ENCODE assay signal across 9 cellular contexts in the genomic region with DNA sequence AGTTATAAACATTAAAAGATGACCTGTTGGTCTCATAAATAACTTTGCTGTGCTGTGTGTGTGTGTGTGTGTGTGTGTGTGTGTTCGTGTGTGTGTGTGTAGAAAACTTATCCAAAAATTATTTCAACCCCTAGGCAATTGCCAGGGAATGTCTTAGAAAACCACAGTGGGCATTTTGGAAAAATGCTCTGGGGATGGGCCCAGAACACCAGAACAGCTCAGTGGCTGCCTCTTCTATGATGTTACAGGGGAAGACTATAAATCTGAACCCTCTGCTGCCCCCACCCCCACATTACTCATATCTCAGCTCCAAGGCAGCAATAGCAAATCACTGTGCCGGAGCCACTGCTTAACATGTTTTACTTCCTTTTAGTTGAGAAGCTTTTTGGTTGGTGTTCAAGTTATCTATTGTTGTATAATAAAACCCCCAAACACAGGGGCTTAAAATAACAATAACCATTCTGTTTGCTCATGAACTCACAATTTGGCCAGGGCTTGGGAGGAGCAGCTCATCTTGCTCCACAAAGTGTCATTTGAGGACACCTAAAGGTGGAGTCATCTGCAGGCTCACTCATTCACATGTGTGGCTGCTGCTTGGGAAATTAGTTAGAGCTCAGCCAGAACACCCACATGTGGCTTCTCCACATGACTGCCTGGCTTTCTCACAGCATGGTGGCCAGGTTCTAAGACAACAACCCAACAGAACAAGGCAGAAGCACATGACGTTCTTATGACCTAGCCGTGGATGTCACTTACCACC. TPM values are rescaled to one million over a fixed set of nuclear protein-coding genes. Genes with fewer than 3 reads are reported as not detected.
DNase-seq lines count a peak whose midpoint lies in the region; ATAC-seq, FAIRE-seq and TF ChIP-seq lines count a peak whose summit lies in the region.
"Had no signal": no experiment of that assay in that cellular context is flagged by ENCODE, and none has a peak within 500 bp of the region (broad histone marks: within the 10 kb centered on the region; RNA-seq: fewer than 3 reads in every experiment).

No MANE protein-coding gene starts in this region.

- no peaks in the 10 kb centered on the region for H3K36me3 Mint-ChIP-seq in activated T-helper 17 cell treated with anti-CD3 and anti-CD28 coated beads, Interleukin-2, amount 50 U/mL, for 72 hours (ENCODE audit: low read depth)

- H4K20me1 ChIP-seq in DND-41 (ENCODE audit: insufficient read depth, low read length), result no peaks in the 10 kb centered on the region

- H3K79me2 ChIP-seq in DND-41 (ENCODE audit: insufficient read depth, low read length), result no peaks in the 10 kb centered on the region

- H3K36me3 ChIP-seq in DND-41 (ENCODE audit: insufficient read depth, low read length) (no peaks in the 10 kb centered on the region), HEK293 (ENCODE audit: control insufficient read depth in 2 of 2, insufficient read depth in 1 of 2, low read length in 2 of 2) (no peaks in the 10 kb centered on the region)

- CTCF ChIA-PET in HEK293 (lab: Yijun Ruan, JAX), result interaction anchor here (0.6 to 2.3 kb wide), 11 partner anchors 18 to 1019 kb away, joined by 3 to 9 read pairs (median 3); no protein-coding TSS in a partner anchor

- H3K9me3 Mint-ChIP-seq in activated T-helper 17 cell treated with anti-CD3 and anti-CD28 coated beads, Interleukin-2, amount 50 U/mL, for 72 hours, result no peaks in the 10 kb centered on the region

- ATAC-seq in DND-41 (ENCODE audit: insufficient read depth, low read depth), result no peak
- ATAC-seq in activated T-helper 17 cell treated with anti-CD3 and anti-CD28 coated beads, Interleukin-2, amount 50 U/mL, for 72 hours (replicated peaks), result peak; percentile 81

- no peak overlapping the region for H3K9ac ChIP-seq in DND-41 (ENCODE audit: low read depth, low read length)

- DNase-seq in DND-41, result no peak
- peak; percentile 52 to 60 for DNase-seq in lung microvascular endothelial cell (ENCODE audit: low read depth in 2 of 2)
- DNase-seq in SK-N-DZ (ENCODE audit: low spot score), result no peak
- no peak for DNase-seq in T-helper 9 cell
- no peak for DNase-seq in NCI-H510A (lab: John Stamatoyannopoulos, UW)
- no peak for DNase-seq in D721Med (ENCODE audit: insufficient read length, low spot score)

- peaks cover 12% of the 10 kb centered on the region for H3K27me3 Mint-ChIP-seq in activated T-helper 17 cell treated with anti-CD3 and anti-CD28 coated beads, Interleukin-2, amount 50 U/mL, for 72 hours

- POLR2A ChIA-PET in HEK293 (lab: Yijun Ruan, JAX), result interaction anchor here (0.8 to 2.1 kb wide), 7 partner anchors 9 to 1018 kb away, joined by 3 to 14 read pairs (median 4); a partner anchor contains a TSS

- H3K4me3 ChIP-seq in DND-41 (ENCODE audit: low read depth in 1 of 2, low read length in 2 of 2) (no peak overlapping the region), HEK293 (ENCODE audit: low read depth, low read length) (no peak overlapping the region)

- H3K27ac ChIP-seq in DND-41 (ENCODE audit: low read length) (peak overlapping the region; percentile 61), HEK293 (ENCODE audit: extremely low read depth, low read depth, low read length) (peak overlapping the region; percentile 96)

- H3K9me3 ChIP-seq in DND-41 (ENCODE audit: insufficient read depth, low read length, severe bottlenecking) (no peaks in the 10 kb centered on the region), HEK293 (ENCODE audit: control insufficient read depth, insufficient read depth, low read depth, low read length) (no peaks in the 10 kb centered on the region)

- no peak overlapping the region for H3K4me3 Mint-ChIP-seq in activated T-helper 17 cell treated with anti-CD3 and anti-CD28 coated beads, Interleukin-2, amount 50 U/mL, for 72 hours

- no peak overlapping the region for H3K4me2 ChIP-seq in DND-41 (ENCODE audit: insufficient read depth, low read length)

- TF ChIP-seq CTCF in DND-41 (IDR thresholded peaks at IDR 0.05; ENCODE audit: borderline replicate concordance, extremely low read depth, low read length, poor library complexity, severe bottlenecking), result no peak
- no peak; the same call in 1 of the 2 replicates for TF ChIP-seq CTCF in HEK293 (tag by site-specific recombination; IDR thresholded peaks at IDR 0.05)
- TF ChIP-seq CTCF in D721Med (IDR thresholded peaks at IDR 0.05; ENCODE audit: insufficient read depth, missing control alignments), result no peak

- H2AFZ ChIP-seq in DND-41 (ENCODE audit: low read depth, low read length), result peak overlapping the region; percentile 21; the same call in 1 of the 2 replicates

- H3K27me3 ChIP-seq in DND-41 (ENCODE audit: insufficient read depth, low read length, poor library complexity), result no peaks in the 10 kb centered on the region

- FAIRE-seq in D721Med (lab: Jason Lieb, UNC), result no peak

- H3K4me1 Mint-ChIP-seq in activated T-helper 17 cell treated with anti-CD3 and anti-CD28 coated beads, Interleukin-2, amount 50 U/mL, for 72 hours, result no peaks in the 10 kb centered on the region

- no peak overlapping the region for H3K27ac Mint-ChIP-seq in activated T-helper 17 cell treated with anti-CD3 and anti-CD28 coated beads, Interleukin-2, amount 50 U/mL, for 72 hours

- H3K4me1 ChIP-seq in DND-41 (ENCODE audit: insufficient read depth, low read length) (peaks cover 51% of the 10 kb centered on the region), HEK293 (ENCODE audit: control insufficient read depth, insufficient read depth, low read length) (peaks cover 19% of the 10 kb centered on the region)

TF ChIP-seq in HEK293, 187 proteins besides CTCF, POLR2A, EP300 and RAD21:
- TF ChIP-seq, protein P1, sequence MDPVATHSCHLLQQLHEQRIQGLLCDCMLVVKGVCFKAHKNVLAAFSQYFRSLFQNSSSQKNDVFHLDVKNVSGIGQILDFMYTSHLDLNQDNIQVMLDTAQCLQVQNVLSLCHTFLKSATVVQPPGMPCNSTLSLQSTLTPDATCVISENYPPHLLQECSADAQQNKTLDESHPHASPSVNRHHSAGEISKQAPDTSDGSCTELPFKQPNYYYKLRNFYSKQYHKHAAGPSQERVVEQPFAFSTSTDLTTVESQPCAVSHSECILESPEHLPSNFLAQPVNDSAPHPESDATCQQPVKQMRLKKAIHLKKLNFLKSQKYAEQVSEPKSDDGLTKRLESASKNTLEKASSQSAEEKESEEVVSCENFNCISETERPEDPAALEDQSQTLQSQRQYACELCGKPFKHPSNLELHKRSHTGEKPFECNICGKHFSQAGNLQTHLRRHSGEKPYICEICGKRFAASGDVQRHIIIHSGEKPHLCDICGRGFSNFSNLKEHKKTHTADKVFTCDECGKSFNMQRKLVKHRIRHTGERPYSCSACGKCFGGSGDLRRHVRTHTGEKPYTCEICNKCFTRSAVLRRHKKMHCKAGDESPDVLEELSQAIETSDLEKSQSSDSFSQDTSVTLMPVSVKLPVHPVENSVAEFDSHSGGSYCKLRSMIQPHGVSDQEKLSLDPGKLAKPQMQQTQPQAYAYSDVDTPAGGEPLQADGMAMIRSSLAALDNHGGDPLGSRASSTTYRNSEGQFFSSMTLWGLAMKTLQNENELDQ (tag by site-specific recombination; IDR thresholded peaks at IDR 0.05; ENCODE audit: low read depth), result no peak
- TF ChIP-seq ZFHX2 (tag by site-specific recombination; conservative IDR thresholded peaks at IDR 0.05) (peak; percentile 39), ZBTB1 (tag by site-specific recombination; IDR thresholded peaks at IDR 0.05) (no peak), ZNF292 (tag by site-specific recombination; IDR thresholded peaks at IDR 0.05; ENCODE audit: borderline replicate concordance, low read depth) (no peak), GLI4 (tag by site-specific recombination; IDR thresholded peaks at IDR 0.05) (0 out of 2 replicates have a peak, but pooled peaks have one; percentile 18), ZBTB48 (tag by site-specific recombination; IDR thresholded peaks at IDR 0.05) (peak; percentile 96), ZNF335 (tag by site-specific recombination; conservative IDR thresholded peaks at IDR 0.05) (peak; percentile 67; the same call in 1 of the 2 replicates), SETDB1 (IDR thresholded peaks at IDR 0.05; ENCODE audit: insufficient read length, low read length) (peak; percentile 24), ZNF629 (tag by site-specific recombination; IDR thresholded peaks at IDR 0.05) (peak; percentile 64), ZSCAN23 (tag by site-specific recombination; IDR thresholded peaks at IDR 0.05) (0 out of 2 replicates have a peak, but pooled peaks have one; percentile 39), OSR2 (tag by site-specific recombination; IDR thresholded peaks at IDR 0.05) (peak; percentile 58), GFI1B (tag by site-specific recombination; IDR thresholded peaks at IDR 0.05) (0 out of 2 replicates have a peak, but pooled peaks have one; percentile 21), TRIM28 (IDR thresholded peaks at IDR 0.05; ENCODE audit: borderline replicate concordance, low read length) (0 out of 2 replicates have a peak, but pooled peaks have one; percentile 36), ZXDB (tag by site-specific recombination; IDR thresholded peaks at IDR 0.05) (0 out of 2 replicates have a peak, but pooled peaks have one; percentile 37), SCRT2 (tag by site-specific recombination; IDR thresholded peaks at IDR 0.05) (peak; percentile 64; the same call in 1 of the 2 replicates), ZNF660 (tag by site-specific recombination; IDR thresholded peaks at IDR 0.05) (no peak), ZBTB21 (tag by site-specific recombination; IDR thresholded peaks at IDR 0.05) (0 out of 2 replicates have a peak, but pooled peaks have one; percentile 22), ZEB2 (tag by site-specific recombination; IDR thresholded peaks at IDR 0.05) (no peak), KLF16 (tag by site-specific recombination; IDR thresholded peaks at IDR 0.05) (no peak), ZIC2 (tag by site-specific recombination; IDR thresholded peaks at IDR 0.05) (peak; percentile 86)
- TF ChIP-seq, protein P2, sequence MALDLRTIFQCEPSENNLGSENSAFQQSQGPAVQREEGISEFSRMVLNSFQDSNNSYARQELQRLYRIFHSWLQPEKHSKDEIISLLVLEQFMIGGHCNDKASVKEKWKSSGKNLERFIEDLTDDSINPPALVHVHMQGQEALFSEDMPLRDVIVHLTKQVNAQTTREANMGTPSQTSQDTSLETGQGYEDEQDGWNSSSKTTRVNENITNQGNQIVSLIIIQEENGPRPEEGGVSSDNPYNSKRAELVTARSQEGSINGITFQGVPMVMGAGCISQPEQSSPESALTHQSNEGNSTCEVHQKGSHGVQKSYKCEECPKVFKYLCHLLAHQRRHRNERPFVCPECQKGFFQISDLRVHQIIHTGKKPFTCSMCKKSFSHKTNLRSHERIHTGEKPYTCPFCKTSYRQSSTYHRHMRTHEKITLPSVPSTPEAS (tag by site-specific recombination; IDR thresholded peaks at IDR 0.05), result peak; percentile 74

RNA-seq across cellular contexts. Expression of a gene that starts 40.4 kb away (rescaled TPM):
- not detected for total RNA-seq in activated T-helper 17 cell treated with anti-CD3 and anti-CD28 coated beads, Interleukin-2, amount 50 U/mL, for 72 hours
- under 0.01 TPM in 1 of 2 replicates, not detected in the other for total RNA-seq in lung microvascular endothelial cell
- polyA plus RNA-seq in SK-N-DZ (2014; cell fraction: cytosol; rRNA removed), result not detected in 2 replicates
- polyA plus RNA-seq in SK-N-DZ (2014; cell fraction: nucleus; rRNA removed), result not detected in 2 replicates
- total RNA-seq: liver had no signal
- polyA plus RNA-seq: liver had no signal

Comparison
In these comparisons a context has a peak if more than half of its experiments do, and no peak if none do; other contexts are left out.
1. DNase-seq: peak in lung microvascular endothelial cell (2 of 2); none in DND-41 (single experiment), SK-N-DZ (single experiment), T-helper 9 cell (single experiment), NCI-H510A (single experiment) and D721Med (single experiment).